Comparison of ENCODE assay signal across 7 cellular contexts in the genomic region with DNA sequence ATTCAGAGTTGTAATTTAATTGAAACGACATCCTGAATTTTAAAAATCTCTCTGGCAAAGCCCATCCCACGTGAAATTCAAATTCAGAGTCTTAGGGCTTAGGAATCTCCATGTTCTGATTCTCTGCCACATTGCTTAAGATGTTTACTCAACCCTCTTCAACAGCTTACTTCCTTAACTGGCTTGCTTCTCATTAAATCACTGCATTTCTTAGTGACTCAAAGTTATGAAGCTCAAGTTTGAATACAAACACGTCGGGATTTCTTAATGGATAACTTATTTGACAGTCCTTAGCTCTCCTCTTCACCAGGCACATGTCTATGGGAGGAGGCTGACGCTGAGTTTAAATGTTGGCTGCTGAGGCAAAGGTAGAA.
A peak's percentile ranks its signal among the peaks of the same experiment; 100 is the strongest.
DNase-seq lines count a peak whose midpoint lies in the region; ATAC-seq and TF ChIP-seq lines count a peak whose summit lies in the region.

No MANE protein-coding gene starts in this region.

- no peak for ATAC-seq in sciatic nerve
- no peak for ATAC-seq in HG03025 (IDR thresholded peaks at IDR 0.05; ENCODE audit: low FRiP score, unreplicated experiment)

- H3K27me3 ChIP-seq in adipocyte (replicated peaks; ENCODE audit: control insufficient read depth, insufficient read depth, low read length), result no peaks in the 10 kb centered on the region

- H3K4me3 Mint-ChIP-seq in IgD-negative memory B cell (peak overlapping the region; percentile 47 to 95 (median 86)), chondrocyte (ENCODE audit: unreplicated experiment) (no peak overlapping the region)

- no peak for TF ChIP-seq CTCF in chondrocyte (IDR thresholded peaks at IDR 0.05)

- H3K4me1 ChIP-seq in adipocyte (ENCODE audit: control insufficient read depth, insufficient read depth, low read length), result peaks cover 49% of the 10 kb centered on the region

- H3K27ac Mint-ChIP-seq in IgD-negative memory B cell, result peak overlapping the region; percentile 36 to 87 (median 77)
- H3K27ac Mint-ChIP-seq in chondrocyte (ENCODE audit: unreplicated experiment), result no peak overlapping the region

- H3K27me3 Mint-ChIP-seq in IgD-negative memory B cell, result peaks cover 4% of the 10 kb centered on the region
- no peaks in the 10 kb centered on the region for H3K27me3 Mint-ChIP-seq in chondrocyte (ENCODE audit: low read depth)

- peaks cover 5% of the 10 kb centered on the region for H3K36me3 Mint-ChIP-seq in IgD-negative memory B cell
- H3K36me3 Mint-ChIP-seq in chondrocyte (ENCODE audit: low read depth), result no peaks in the 10 kb centered on the region

- peak overlapping the region; percentile 68 for H3K4me3 ChIP-seq in adipocyte (ENCODE audit: low read length)

- H3K36me3 ChIP-seq in adipocyte (ENCODE audit: control insufficient read depth, insufficient read depth, low read length, severe bottlenecking), result no peaks in the 10 kb centered on the region

- intact Hi-C loops in sciatic nerve (cut with DNase I), result no loop called here

- peaks cover 11 to 14% (median 12%) of the 10 kb centered on the region in 3 donors for H3K4me1 Mint-ChIP-seq in IgD-negative memory B cell
- H3K4me1 Mint-ChIP-seq in chondrocyte (ENCODE audit: low read depth), result peaks cover 47% of the 10 kb centered on the region

- DNase-seq in adipocyte (ENCODE audit: low read depth) (peak; percentile 80), iris pigment epithelial cell (ENCODE audit: low read depth) (peak; percentile 85), stromal cell of bone marrow (ENCODE audit: low read depth) (peak; percentile 56), chondrocyte (ENCODE audit: low spot score) (no peak), sciatic nerve (ENCODE audit: low spot score) (no peak)

- no peaks in the 10 kb centered on the region for H3K9me3 ChIP-seq in adipocyte (ENCODE audit: control insufficient read depth, low read length)

- H3K9ac ChIP-seq in adipocyte (ENCODE audit: low read length), result peak overlapping the region; percentile 73

- no peaks in the 10 kb centered on the region for H3K9me3 Mint-ChIP-seq in IgD-negative memory B cell
- no peaks in the 10 kb centered on the region for H3K9me3 Mint-ChIP-seq in chondrocyte (ENCODE audit: low read depth)

Comparison
In these comparisons a context has a peak if more than half of its experiments do, and no peak if none do; other contexts are left out.
1. DNase-seq: peak in adipocyte (single experiment), iris pigment epithelial cell (single experiment) and stromal cell of bone marrow (single experiment); none in chondrocyte (single experiment) and sciatic nerve (single experiment).